Comparison of ENCODE assay signal across 12 cellular contexts in genomic region chr17:42660692-42661345, GRCh38. TPM values are rescaled to one million over a fixed set of nuclear protein-coding genes. Genes with fewer than 3 reads are reported as not detected.
DNase-seq lines count a peak whose midpoint lies in the region; ATAC-seq and TF ChIP-seq lines count a peak whose summit lies in the region.
"Had no signal": no experiment of that assay in that cellular context is flagged by ENCODE, and none has a peak within 500 bp of the region (broad histone marks: within the 10 kb centered on the region; RNA-seq: fewer than 3 reads in every experiment).

No MANE protein-coding gene starts in this region.

- DNase-seq in AG20443 (ENCODE audit: low spot score) (peak; percentile 70), IMR-90 (peak; percentile 72), breast epithelium (ENCODE audit: low spot score in 2 of 2) (no peak), naive B cell (no peak), dedifferentiated amniotic fluid mesenchymal stem cell (ENCODE audit: extremely low spot score) (no peak)
- DNase-seq: NCI-H2227 treated with DMSO at 0.1 percent for 48 hours, testis had no signal

- H3K4me3 ChIP-seq in IMR-90 (ENCODE audit: insufficient read depth, low read depth, low read length) (no peak overlapping the region), breast epithelium (no peak overlapping the region)
- H3K4me3 ChIP-seq: testis had no signal

- ATAC-seq in IMR-90 (ENCODE audit: low read depth) (peak; percentile 7; the same call in 1 of the 2 replicates), naive B cell (ENCODE audit: low read depth in 2 of 2) (no peak), HG02938 (IDR thresholded peaks at IDR 0.05; ENCODE audit: unreplicated experiment) (no peak), HG03196 (IDR thresholded peaks at IDR 0.05; ENCODE audit: unreplicated experiment) (no peak), HG03108 (IDR thresholded peaks at IDR 0.05; ENCODE audit: unreplicated experiment) (no peak)

- peak overlapping the region; percentile 39; the same call in 1 of the 2 replicates for H3K4ac ChIP-seq in IMR-90 (ENCODE audit: low read depth, low read length)

- dilution Hi-C loops in IMR-90 (cut with HindIII; ENCODE audit: low sequenced_read_pairs, unreplicated experiment): no loop called here

- H3K4me1 ChIP-seq in IMR-90 (ENCODE audit: control insufficient read depth, insufficient read depth, low read length) (peaks cover 8% of the 10 kb centered on the region), breast epithelium (peaks cover 0 to 4% of the 10 kb centered on the region in 2 donors)

- POLR2A ChIA-PET in IMR-90 (lab: Charles Lee; ENCODE audit: unreplicated experiment): no interaction called here

- TF ChIP-seq POLR2A in IMR-90 (IDR thresholded peaks at IDR 0.05; ENCODE audit: low read depth, low read length) (no peak), breast epithelium (IDR thresholded peaks at IDR 0.05) (no peak)

- peak overlapping the region; percentile 63; the same call in 1 of the 2 replicates for H2BK20ac ChIP-seq in IMR-90 (ENCODE audit: low read depth, low read length)

- H3K27me3 ChIP-seq in IMR-90 (ENCODE audit: control insufficient read depth, insufficient read depth, low read length) (no peaks in the 10 kb centered on the region), breast epithelium (no peaks in the 10 kb centered on the region)
- H3K27me3 ChIP-seq: testis had no signal

- H3K27ac ChIP-seq in IMR-90 (ENCODE audit: insufficient read depth, low read length) (peak overlapping the region; percentile 8; the same call in 1 of the 2 replicates), breast epithelium (peak overlapping the region; percentile 15 to 70)
- H3K27ac ChIP-seq: HL-60, VCaP had no signal

- H2AFZ ChIP-seq in IMR-90 (replicated peaks; ENCODE audit: low read length, poor library complexity): peak overlapping the region; percentile 12

- H3K4me3 Mint-ChIP-seq in naive B cell: peak overlapping the region in 5 of 8 donors; percentile 0 to 32 (median 25)

- 50% methylated on average over 2 of the region's 7 CpGs; no CpG with 5 or more reads in 1 of the 2 experiments for WGBS in IMR-90 (ENCODE audit: extremely low coverage in 2 of 2, insufficient read length in 1 of 2), 2 experiments

- TF ChIP-seq RAD21 in IMR-90 (IDR thresholded peaks at IDR 0.05; ENCODE audit: low read length): no peak

- no peaks in the 10 kb centered on the region for H4K20me1 ChIP-seq in IMR-90 (ENCODE audit: insufficient read depth, low read length)

- peak overlapping the region in 1 of 2 experiments; percentile 23; a peak in 1 of 4 replicates for H4K8ac ChIP-seq in IMR-90 (ENCODE audit: low read depth in 2 of 2, low read length in 2 of 2)

- H3K14ac ChIP-seq in IMR-90 (replicated peaks; ENCODE audit: low read depth, low read length): 0 out of 2 replicates have a peak overlapping the region, but pooled peaks have one; percentile 26

- no peak overlapping the region for H2BK5ac ChIP-seq in IMR-90 (ENCODE audit: low read depth, low read length, poor library complexity, severe bottlenecking)

- H3K27ac Mint-ChIP-seq in naive B cell: peak overlapping the region in 1 of 6 donors; percentile 57

- peaks cover 16 to 22% (median 22%) of the 10 kb centered on the region in 3 donors for H3K4me1 Mint-ChIP-seq in naive B cell

- H3K27me3 Mint-ChIP-seq in naive B cell: peaks cover 13 to 45% (median 14%) of the 10 kb centered on the region in 3 donors

- H3K36me3 ChIP-seq in IMR-90 (ENCODE audit: control insufficient read depth, insufficient read depth, low read length): peaks cover 16% of the 10 kb centered on the region; the same call in 1 of the 2 replicates
- H3K36me3 ChIP-seq in breast epithelium: no peaks in the 10 kb centered on the region

- H3K9me3 ChIP-seq in IMR-90 (ENCODE audit: control insufficient read depth, insufficient read depth, low read length) (no peaks in the 10 kb centered on the region), breast epithelium (no peaks in the 10 kb centered on the region)
- H3K9me3 ChIP-seq: testis had no signal

- H4K5ac ChIP-seq in IMR-90 (ENCODE audit: low read depth, low read length): no peak overlapping the region

- in situ Hi-C loops in IMR-90 (cut with MboI; ENCODE audit: low sequenced_read_pairs): no loop called here

- H2BK120ac ChIP-seq in IMR-90 (ENCODE audit: low read depth, low read length): peak overlapping the region; percentile 26

- no peak overlapping the region for H3K9ac ChIP-seq in IMR-90 (ENCODE audit: low read depth, low read length)

- CTCF ChIA-PET in IMR-90 (lab: Yijun Ruan, JAX): no interaction called here

- H2BK15ac ChIP-seq in IMR-90 (ENCODE audit: low read depth, low read length): peak overlapping the region; percentile 70; the same call in 1 of the 3 replicates

- H3K4me2 ChIP-seq in IMR-90 (ENCODE audit: low read depth, low read length): peak overlapping the region; percentile 49; the same call in 1 of the 2 replicates

- H3K9me1 ChIP-seq in IMR-90 (ENCODE audit: insufficient read depth, low read length): peaks cover 15% of the 10 kb centered on the region

- TF ChIP-seq CTCF in IMR-90 (conservative IDR thresholded peaks at IDR 0.05; ENCODE audit: low read depth, low read length) (no peak), breast epithelium (IDR thresholded peaks at IDR 0.05) (no peak)

- H4K91ac ChIP-seq in IMR-90 (ENCODE audit: insufficient read depth, low read depth, low read length): no peak overlapping the region

- peak overlapping the region; percentile 85 for H2AK5ac ChIP-seq in IMR-90 (ENCODE audit: low read depth, low read length)

- peak overlapping the region; percentile 86; the same call in 1 of the 2 replicates for H3K23ac ChIP-seq in IMR-90 (ENCODE audit: low read depth, low read length)

- BruUV-seq in IMR-90 (replicated peaks; lab: Mats Ljungman, UMichigan): no TSS peak

- intact Hi-C loops in IMR-90 (cut with micrococcal nuclease): no loop called here
- intact Hi-C loops in breast epithelium (cut with DNase I; ENCODE audit: low total_unique reads): no loop called here

- H3K79me1 ChIP-seq in IMR-90 (ENCODE audit: low read depth in 1 of 2, low read length in 2 of 2): peaks cover 4 to 28% of the 10 kb centered on the region in 2 experiments; a peak in 2 of 4 replicates

- no peak overlapping the region for H3K18ac ChIP-seq in IMR-90 (ENCODE audit: low read depth, low read length)

- H3K36me3 Mint-ChIP-seq in naive B cell: peaks cover 0 to 4% of the 10 kb centered on the region in 2 donors

- no peak overlapping the region for H3K56ac ChIP-seq in IMR-90 (ENCODE audit: extremely low read depth, insufficient read depth, low read length)

- H2AK9ac ChIP-seq in IMR-90 (replicated peaks; ENCODE audit: low read depth, low read length, poor library complexity): peak overlapping the region; percentile 22

- H3K9me3 Mint-ChIP-seq in naive B cell: no peaks in the 10 kb centered on the region

TF ChIP-seq in IMR-90, 13 proteins besides CTCF, POLR2A, EP300 and RAD21:
- TF ChIP-seq FOS (IDR thresholded peaks at IDR 0.05; ENCODE audit: low read depth, low read length): peak; percentile 42; the same call in 1 of the 2 replicates
- no peak for TF ChIP-seq MAZ (IDR thresholded peaks at IDR 0.05; ENCODE audit: borderline replicate concordance, low read depth, low read length)
- TF ChIP-seq RCOR1 (IDR thresholded peaks at IDR 0.05; ENCODE audit: insufficient replicate concordance, low read length): no peak

RNA-seq across cellular contexts. Expression of gene TUBG2, which starts 1.7 kb away (rescaled TPM):
- 3.3 and 3.6 TPM in 2 replicates for total RNA-seq in IMR-90 (2012; rRNA removed)
- 19.4 and 24.6 TPM in 2 replicates for polyA plus RNA-seq in IMR-90 (2012; rRNA removed)
- 12.0 and 21.3 TPM in 2 replicates for polyA plus RNA-seq in IMR-90 (2012; cell fraction: cytosol; rRNA removed)
- polyA plus RNA-seq in IMR-90 (2012; cell fraction: nucleus; rRNA removed; ENCODE audit: low replicate concordance): 102 and 132 TPM in 2 replicates
- total RNA-seq in breast epithelium: 10 to 100 TPM; 19.2 to 27.9 (median 26.1) TPM
- 1 to 10 TPM in 5 of 6 donors, under 1 TPM in 1; 0.39 to 3.3 (median 1.5) TPM for polyA plus RNA-seq in naive B cell (ENCODE audit: low read depth in 6 of 6)

RNA-seq across cellular contexts. Expression of gene PLEKHH3, which starts 16.0 kb away (rescaled TPM):
- total RNA-seq in IMR-90 (2012; rRNA removed) (2.5 and 2.9 TPM in 2 replicates), breast epithelium (10 to 100 TPM; 15.4 to 32.2 (median 24.6) TPM)
- polyA plus RNA-seq in IMR-90 (2012; rRNA removed) (10.5 and 13.2 TPM in 2 replicates), naive B cell (ENCODE audit: low read depth in 6 of 6) (not detected)
- 10.2 and 13.4 TPM in 2 replicates for polyA plus RNA-seq in IMR-90 (2012; cell fraction: cytosol; rRNA removed)
- 19.1 and 48.9 TPM in 2 replicates for polyA plus RNA-seq in IMR-90 (2012; cell fraction: nucleus; rRNA removed; ENCODE audit: low replicate concordance)

RNA-seq across cellular contexts. Expression of gene CCR10, which starts 20.8 kb away (rescaled TPM):
- total RNA-seq in IMR-90 (2012; rRNA removed) (0.36 and 0.56 TPM in 2 replicates), breast epithelium (1 to 10 TPM; 1.6 to 4.6 (median 1.9) TPM)
- polyA plus RNA-seq in IMR-90 (2012; rRNA removed) (2.4 and 3.0 TPM in 2 replicates), naive B cell (ENCODE audit: low read depth in 6 of 6) (1 to 10 TPM in 1 of 6 donors, under 1 TPM in 2, not detected in 3; 0.27 to 1.8 (median 0.93) TPM)
- polyA plus RNA-seq in IMR-90 (2012; cell fraction: cytosol; rRNA removed): 2.4 and 5.9 TPM in 2 replicates
- polyA plus RNA-seq in IMR-90 (2012; cell fraction: nucleus; rRNA removed; ENCODE audit: low replicate concordance): 6.1 and 16.6 TPM in 2 replicates

RNA-seq across cellular contexts. Expression of gene CNTNAP1, which starts 21.5 kb away (rescaled TPM):
- 10.6 and 12.2 TPM in 2 replicates for total RNA-seq in IMR-90 (2012; rRNA removed)
- polyA plus RNA-seq in IMR-90 (2012; rRNA removed): 72.2 and 77.0 TPM in 2 replicates
- 58.1 and 68.2 TPM in 2 replicates for polyA plus RNA-seq in IMR-90 (2012; cell fraction: cytosol; rRNA removed)
- polyA plus RNA-seq in IMR-90 (2012; cell fraction: nucleus; rRNA removed; ENCODE audit: low replicate concordance): 165 and 241 TPM in 2 replicates
- total RNA-seq in breast epithelium: 1 to 10 TPM; 1.8 to 4.9 (median 3.7) TPM
- under 1 TPM in 5 of 6 donors, not detected in 1; 0.19 to 1.00 (median 0.39) TPM for polyA plus RNA-seq in naive B cell (ENCODE audit: low read depth in 6 of 6)

RNA-seq across cellular contexts. Expression of gene TUBG1, which starts 51.3 kb away (rescaled TPM):
- total RNA-seq in IMR-90 (2012; rRNA removed) (38.9 and 42.5 TPM in 2 replicates), breast epithelium (10 to 100 TPM; 20.5 to 34.4 (median 22.8) TPM)
- polyA plus RNA-seq in IMR-90 (2012; rRNA removed) (93.8 and 94.5 TPM in 2 replicates), naive B cell (ENCODE audit: low read depth in 6 of 6) (10 to 100 TPM in 1 of 6 donors, 1 to 10 TPM in 4, not detected in 1; 4.2 to 10.2 (median 6.8) TPM)
- 39.9 and 84.1 TPM in 2 replicates for polyA plus RNA-seq in IMR-90 (2012; cell fraction: cytosol; rRNA removed)
- 47.0 and 75.2 TPM in 2 replicates for polyA plus RNA-seq in IMR-90 (2012; cell fraction: nucleus; rRNA removed; ENCODE audit: low replicate concordance)

Comparison
In these comparisons a context has a peak if more than half of its experiments do, and no peak if none do; other contexts are left out.
1. DNase-seq: peak in AG20443 (single experiment) and IMR-90 (single experiment); none in breast epithelium (0 of 2), naive B cell (single experiment) and dedifferentiated amniotic fluid mesenchymal stem cell (single experiment).